Comparison of ENCODE assay signal across 7 cellular contexts in genomic region chr20:37721751-37722150, GRCh38.
"Had no signal": no experiment of that assay in that cellular context is flagged by ENCODE, and none has a peak within 500 bp of the region (broad histone marks: within the 10 kb centered on the region; RNA-seq: fewer than 3 reads in every experiment).

No MANE protein-coding gene starts in this region.

- H3K9me3 ChIP-seq: HAP-1 had no signal

- H3K4me3 ChIP-seq: GM23248, HAP-1 had no signal

- ATAC-seq: HCT116, HepG2 had no signal

- H3K27ac ChIP-seq: GM23248 had no signal

- H2AFZ ChIP-seq: GM23248 had no signal

- FAIRE-seq: HepG2 had no signal

- H3K36me3 ChIP-seq: HAP-1 had no signal

- DNase-seq: GM23248, GOT3, H7, KG1 had no signal

- H3K9ac ChIP-seq: GM23248 had no signal
